ENCODE assay signal across 11 cellular contexts in genomic region chr9:94806307-94806893, GRCh38.
DNase-seq lines count a peak whose midpoint lies in the region; ATAC-seq, FAIRE-seq and TF ChIP-seq lines count a peak whose summit lies in the region.
"Had no signal": no experiment of that assay in that cellular context is flagged by ENCODE, and none has a peak within 500 bp of the region (broad histone marks: within the 10 kb centered on the region; RNA-seq: fewer than 3 reads in every experiment).

No MANE protein-coding gene starts in this region.

- no peak overlapping the region; the same call in 1 of the 2 replicates for H2AFZ ChIP-seq in Loucy (ENCODE audit: low read length)

- H3K9ac ChIP-seq in Loucy (ENCODE audit: low read depth, low read length, poor library complexity, severe bottlenecking), result no peak overlapping the region

- H3K9me3 ChIP-seq in Loucy (ENCODE audit: insufficient read depth, low read depth, low read length) (no peaks in the 10 kb centered on the region), pancreas (no peaks in the 10 kb centered on the region)
- H3K9me3 ChIP-seq in effector memory CD4-positive, alpha-beta T cell (ENCODE audit: control insufficient read depth, low read length), result no peaks in the 10 kb centered on the region

- H3K36me3 Mint-ChIP-seq in Calu3 (ENCODE audit: insufficient read depth, unreplicated experiment), result peaks cover 29% of the 10 kb centered on the region
- H3K36me3 Mint-ChIP-seq in activated CD8-positive, alpha-beta memory T cell treated with anti-CD3 and anti-CD28 coated beads, Interleukin-2, amount 10 ng/mL, durations not matched to agents 7 days and 5 days, result peaks cover 23% of the 10 kb centered on the region

- H3K4me2 ChIP-seq in Loucy (ENCODE audit: low read depth, low read length, poor library complexity, severe bottlenecking), result peak overlapping the region; percentile 37

- intact Hi-C loops in Calu3 (cut with micrococcal nuclease; ENCODE audit: unreplicated experiment), result loop anchor here (5.0 kb wide), 1 partner anchor 61 kb away; no protein-coding TSS in a partner anchor
- intact Hi-C loops in dorsolateral prefrontal cortex (cut with DNase I), result no loop called here
- intact Hi-C loops in pancreas (cut with DNase I), result no loop called here

- no peaks in the 10 kb centered on the region for H3K27me3 Mint-ChIP-seq in Calu3 (ENCODE audit: unreplicated experiment)
- peaks cover 3% of the 10 kb centered on the region for H3K27me3 Mint-ChIP-seq in activated CD8-positive, alpha-beta memory T cell treated with anti-CD3 and anti-CD28 coated beads, Interleukin-2, amount 10 ng/mL, durations not matched to agents 7 days and 5 days

- H3K4me3 Mint-ChIP-seq in Calu3 (ENCODE audit: low read depth, unreplicated experiment), result peak overlapping the region; percentile 39
- H3K4me3 Mint-ChIP-seq in activated CD8-positive, alpha-beta memory T cell treated with anti-CD3 and anti-CD28 coated beads, Interleukin-2, amount 10 ng/mL, durations not matched to agents 7 days and 5 days, result no peak overlapping the region

- H3K36me3 ChIP-seq in Loucy (ENCODE audit: insufficient read depth, low read length) (peaks cover 3% of the 10 kb centered on the region; the same call in 1 of the 2 replicates), pancreas (no peaks in the 10 kb centered on the region)
- H3K36me3 ChIP-seq in effector memory CD4-positive, alpha-beta T cell (ENCODE audit: control insufficient read depth, insufficient read depth, low read length), result no peaks in the 10 kb centered on the region

- CTCF ChIA-PET in Calu3 (lab: Charles Lee), result interaction anchor here (0.6 to 2.2 kb wide), 7 partner anchors 12 to 219 kb away, joined by 3 to 9 read pairs (median 4); no protein-coding TSS in a partner anchor
- CTCF ChIA-PET in activated CD8-positive, alpha-beta memory T cell treated with anti-CD3 and anti-CD28 coated beads, Interleukin-2, amount 10 ng/mL, durations not matched to agents 7 days and 5 days (lab: Charles Lee), result no interaction called here

- H3K4me3 ChIP-seq in Loucy (ENCODE audit: low read length, poor library complexity, severe bottlenecking) (no peak overlapping the region), dorsolateral prefrontal cortex (peak overlapping the region in 6 of 59 donors; percentile 4 to 33 (median 16)), pancreas (no peak overlapping the region)
- H3K4me3 ChIP-seq in effector memory CD4-positive, alpha-beta T cell (ENCODE audit: insufficient read depth, low read depth, low read length, poor library complexity, severe bottlenecking), result no peak overlapping the region

- ATAC-seq in pancreas (peak in 3 of 4 donors; percentile 52 to 62 (median 59)), HG03520 (IDR thresholded peaks at IDR 0.05; ENCODE audit: unreplicated experiment) (no peak)
- ATAC-seq in activated CD8-positive, alpha-beta memory T cell treated with anti-CD3 and anti-CD28 coated beads, Interleukin-2, amount 10 ng/mL, durations not matched to agents 7 days and 5 days, result no peak
- ATAC-seq: SK-N-SH treated with all-trans-retinoic acid at 6 μM for 48 hours had no signal

- H3K4me1 Mint-ChIP-seq in Calu3 (ENCODE audit: low read depth, unreplicated experiment), result peaks cover 54% of the 10 kb centered on the region
- H3K4me1 Mint-ChIP-seq in activated CD8-positive, alpha-beta memory T cell treated with anti-CD3 and anti-CD28 coated beads, Interleukin-2, amount 10 ng/mL, durations not matched to agents 7 days and 5 days, result peaks cover 25% of the 10 kb centered on the region

- peak overlapping the region in 40 of 59 donors; percentile 0 to 76 (median 50) for H3K27ac ChIP-seq in dorsolateral prefrontal cortex
- H3K27ac ChIP-seq in pancreas, result peak overlapping the region in 3 of 4 donors; percentile 13 to 53 (median 39)
- no peak overlapping the region for H3K27ac ChIP-seq in effector memory CD4-positive, alpha-beta T cell (ENCODE audit: insufficient read depth, low read length, poor library complexity, severe bottlenecking)

- H3F3A ChIP-seq in Loucy (ENCODE audit: low read depth), result no peaks in the 10 kb centered on the region

- DNase-seq in Calu3, result peak; percentile 23
- DNase-seq in dorsolateral prefrontal cortex, result no peak
- no peak for DNase-seq in pancreas
- no peak for DNase-seq in effector memory CD4-positive, alpha-beta T cell
- DNase-seq in AML-193 (lab: John Stamatoyannopoulos, UW), result no peak
- no peak for DNase-seq in activated CD8-positive, alpha-beta memory T cell treated with anti-CD3 and anti-CD28 coated beads, Interleukin-2, amount 10 ng/mL, durations not matched to agents 7 days and 5 days
- DNase-seq: cortex of kidney, left cardiac atrium had no signal

- no peak for FAIRE-seq in pancreas (lab: Jason Lieb, UNC)

- BruUV-seq in Calu3 (replicated peaks; lab: Mats Ljungman, UMichigan), result TSS peak; percentile 53

- H3K27me3 ChIP-seq in Loucy (ENCODE audit: insufficient read depth, low read length, poor library complexity, severe bottlenecking) (no peaks in the 10 kb centered on the region), dorsolateral prefrontal cortex (no peaks in the 10 kb centered on the region), pancreas (no peaks in the 10 kb centered on the region)
- H3K27me3 ChIP-seq in effector memory CD4-positive, alpha-beta T cell (replicated peaks; ENCODE audit: control insufficient read depth, insufficient read depth, low read length, poor library complexity, severe bottlenecking), result no peaks in the 10 kb centered on the region

- no peaks in the 10 kb centered on the region for H4K20me1 ChIP-seq in Loucy (ENCODE audit: insufficient read depth, low read length, poor library complexity, severe bottlenecking)

- peak overlapping the region; percentile 99 for H3K27ac Mint-ChIP-seq in Calu3 (ENCODE audit: unreplicated experiment)
- no peak overlapping the region for H3K27ac Mint-ChIP-seq in activated CD8-positive, alpha-beta memory T cell treated with anti-CD3 and anti-CD28 coated beads, Interleukin-2, amount 10 ng/mL, durations not matched to agents 7 days and 5 days

- no peaks in the 10 kb centered on the region for H3K9me2 ChIP-seq in Loucy (replicated peaks; ENCODE audit: low read depth, low read length)

- H3K4me1 ChIP-seq in Loucy (ENCODE audit: insufficient read depth, low read length, poor library complexity, severe bottlenecking), result peaks cover 34% of the 10 kb centered on the region
- peaks cover 0 to 14% (median 4%) of the 10 kb centered on the region in 3 donors for H3K4me1 ChIP-seq in pancreas
- H3K4me1 ChIP-seq in effector memory CD4-positive, alpha-beta T cell (ENCODE audit: control insufficient read depth, insufficient read depth, low read length, poor library complexity, severe bottlenecking), result no peaks in the 10 kb centered on the region

- no peaks in the 10 kb centered on the region for H3K9me3 Mint-ChIP-seq in Calu3 (ENCODE audit: low read depth, unreplicated experiment)
- H3K9me3 Mint-ChIP-seq in activated CD8-positive, alpha-beta memory T cell treated with anti-CD3 and anti-CD28 coated beads, Interleukin-2, amount 10 ng/mL, durations not matched to agents 7 days and 5 days (ENCODE audit: low read depth), result no peaks in the 10 kb centered on the region

- TF ChIP-seq CTCF in Calu3 (IDR thresholded peaks at IDR 0.05; ENCODE audit: unreplicated experiment), result no peak
- no peak for TF ChIP-seq CTCF in Loucy (conservative IDR thresholded peaks at IDR 0.05; ENCODE audit: low read length)
- TF ChIP-seq CTCF in dorsolateral prefrontal cortex (IDR thresholded peaks at IDR 0.05 in 54 of 56, conservative IDR thresholded peaks at IDR 0.05 in 2 of 56; ENCODE audit: low read depth in 1 of 56, partially characterized antibody in 56 of 56), result no peak
- TF ChIP-seq CTCF in pancreas (IDR thresholded peaks at IDR 0.05), result no peak

- 87 to 91% methylated on average over 3 of the region's 3 CpGs for WGBS in pancreas, 2 donors

- no peaks in the 10 kb centered on the region for H3K79me2 ChIP-seq in Loucy (ENCODE audit: insufficient read depth, low read length)

Comparison
In these comparisons a context has a peak if more than half of its experiments do, and no peak if none do; other contexts are left out.
1. ATAC-seq: peak in pancreas (3 of 4); none in activated CD8-positive, alpha-beta memory T cell treated with anti-CD3 and anti-CD28 coated beads, Interleukin-2, amount 10 ng/mL, durations not matched to agents 7 days and 5 days (single experiment) and HG03520 (single experiment).